In genomic region chr2:27251786-27252185, GRCh38 we compare ENCODE assay signal across 31 cellular contexts. TPM values are rescaled to one million over a fixed set of nuclear protein-coding genes. Genes with fewer than 3 reads are reported as not detected.
DNase-seq lines count a peak whose midpoint lies in the region; ATAC-seq and TF ChIP-seq lines count a peak whose summit lies in the region.
"Had no signal": no experiment of that assay in that cellular context is flagged by ENCODE, and none has a peak within 500 bp of the region (broad histone marks: within the 10 kb centered on the region; RNA-seq: fewer than 3 reads in every experiment).

No MANE protein-coding gene starts in this region.

- H2BK120ac ChIP-seq in IMR-90 (ENCODE audit: low read depth, low read length) = no peak overlapping the region

- H3K4me1 ChIP-seq in BLaER1 (peaks cover 35% of the 10 kb centered on the region), IMR-90 (ENCODE audit: control insufficient read depth, insufficient read depth, low read length) (peaks cover 6% of the 10 kb centered on the region)
- H3K4me1 ChIP-seq: SJSA1 had no signal

- no peak overlapping the region for H2BK5ac ChIP-seq in IMR-90 (ENCODE audit: low read depth, low read length, poor library complexity, severe bottlenecking)

- H3K36me3 ChIP-seq in BLaER1 (no peaks in the 10 kb centered on the region), IMR-90 (ENCODE audit: control insufficient read depth, insufficient read depth, low read length) (no peaks in the 10 kb centered on the region)
- H3K36me3 ChIP-seq: BE2C, SJSA1 had no signal

- POLR2A ChIA-PET in IMR-90 (lab: Charles Lee; ENCODE audit: unreplicated experiment) = no interaction called here

- no peak overlapping the region for H2BK15ac ChIP-seq in IMR-90 (ENCODE audit: low read depth, low read length)

- H3K9me1 ChIP-seq in IMR-90 (ENCODE audit: insufficient read depth, low read length) = 0 out of 2 replicates have a peak, but pooled peaks cover 9% of the 10 kb centered on the region

- H3K4ac ChIP-seq in IMR-90 (ENCODE audit: low read depth, low read length) = no peak overlapping the region

- intact Hi-C loops in IMR-90 (cut with micrococcal nuclease) = no loop called here

- TF ChIP-seq CTCF in IMR-90 (conservative IDR thresholded peaks at IDR 0.05; ENCODE audit: low read depth, low read length) = no peak

- H2BK20ac ChIP-seq in IMR-90 (ENCODE audit: low read depth, low read length) = no peak overlapping the region

- H3K56ac ChIP-seq in IMR-90 (ENCODE audit: extremely low read depth, insufficient read depth, low read length) = no peak overlapping the region

- TF ChIP-seq POLR2A in IMR-90 (IDR thresholded peaks at IDR 0.05; ENCODE audit: low read depth, low read length) = no peak

- H4K91ac ChIP-seq in IMR-90 (ENCODE audit: insufficient read depth, low read depth, low read length) = no peak overlapping the region

- ATAC-seq in IMR-90 (ENCODE audit: low read depth) (no peak), HG03571 (IDR thresholded peaks at IDR 0.05; ENCODE audit: unreplicated experiment) (no peak)
- ATAC-seq: GM12878, HCT116 had no signal

- H3K27me3 ChIP-seq in BLaER1 (peaks cover 9% of the 10 kb centered on the region; the same call in 1 of the 2 replicates), IMR-90 (ENCODE audit: control insufficient read depth, insufficient read depth, low read length) (peaks cover 14% of the 10 kb centered on the region)
- H3K27me3 ChIP-seq: BE2C had no signal

- H3K79me1 ChIP-seq in IMR-90 (ENCODE audit: low read depth in 1 of 2, low read length in 2 of 2) = no peaks in the 10 kb centered on the region

- no peak overlapping the region for H3K14ac ChIP-seq in IMR-90 (replicated peaks; ENCODE audit: low read depth, low read length)

- BruUV-seq in IMR-90 (replicated peaks; lab: Mats Ljungman, UMichigan) = no TSS peak

- no peak overlapping the region for H3K23ac ChIP-seq in IMR-90 (ENCODE audit: low read depth, low read length)

- in situ Hi-C loops in IMR-90 (cut with MboI; ENCODE audit: low sequenced_read_pairs) = no loop called here

- H3K27ac ChIP-seq in BLaER1 = no peak overlapping the region
- no peak overlapping the region for H3K27ac ChIP-seq in IMR-90 (ENCODE audit: insufficient read depth, low read length)
- H3K27ac ChIP-seq: HL-60, SJSA1 had no signal

- no peak overlapping the region for H4K8ac ChIP-seq in IMR-90 (ENCODE audit: low read depth in 2 of 2, low read length in 2 of 2)

- 100% methylated on average over 5 of the region's 13 CpGs; no CpG with 5 or more reads in 1 of the 2 experiments for WGBS in IMR-90 (ENCODE audit: extremely low coverage in 2 of 2, insufficient read length in 1 of 2), 2 experiments

- H2AK9ac ChIP-seq in IMR-90 (replicated peaks; ENCODE audit: low read depth, low read length, poor library complexity) = no peak overlapping the region

- no peak overlapping the region for H3K4me3 ChIP-seq in BLaER1
- no peak overlapping the region for H3K4me3 ChIP-seq in IMR-90 (ENCODE audit: insufficient read depth, low read depth, low read length)
- H3K4me3 ChIP-seq: GM12878, SJSA1 had no signal

- peak overlapping the region; percentile 30 for H2AFZ ChIP-seq in IMR-90 (replicated peaks; ENCODE audit: low read length, poor library complexity)

- no peak overlapping the region for H4K5ac ChIP-seq in IMR-90 (ENCODE audit: low read depth, low read length)

- H4K20me1 ChIP-seq in BLaER1 (no peaks in the 10 kb centered on the region), IMR-90 (ENCODE audit: insufficient read depth, low read length) (no peaks in the 10 kb centered on the region)

- CTCF ChIA-PET in IMR-90 (lab: Yijun Ruan, JAX) = no interaction called here

- H3K9me3 ChIP-seq in BLaER1 = no peaks in the 10 kb centered on the region
- H3K9me3 ChIP-seq in IMR-90 (ENCODE audit: control insufficient read depth, insufficient read depth, low read length) = no peaks in the 10 kb centered on the region
- H3K9me3 ChIP-seq: BE2C, SJSA1 had no signal

- no peak overlapping the region for H2AK5ac ChIP-seq in IMR-90 (ENCODE audit: low read depth, low read length)

- H3K9ac ChIP-seq in BLaER1 (no peak overlapping the region), IMR-90 (ENCODE audit: low read depth, low read length) (no peak overlapping the region)

- H3K4me2 ChIP-seq in BLaER1 (peak overlapping the region; percentile 74), IMR-90 (ENCODE audit: low read depth, low read length) (no peak overlapping the region)

- H3K18ac ChIP-seq in IMR-90 (ENCODE audit: low read depth, low read length) = no peak overlapping the region

- dilution Hi-C loops in IMR-90 (cut with HindIII; ENCODE audit: low sequenced_read_pairs, unreplicated experiment) = no loop called here

- no peak for DNase-seq in IMR-90
- peak; percentile 4 for DNase-seq in iPS-NIHi11 (ENCODE audit: low spot score)
- peak; percentile 22 for DNase-seq in renal cortical epithelial cell (ENCODE audit: low read depth)
- no peak for DNase-seq in stimulated activated naive CD4-positive, alpha-beta T cell treated with Interleukin-2 at 50 U/mL for 16 hours (lab: John Stamatoyannopoulos, UW)
- DNase-seq in stimulated activated CD4-positive, alpha-beta T cell treated with anti-CD3 and anti-CD28 coated beads, Interleukin-4, amount 100 ng/mL, for 4 hours = no peak
- DNase-seq: ACHN; BE2C; CD4-positive, CD25-positive, alpha-beta regulatory T cell; COR-L47; EL; GDM1; GOT3; Kasumi-1; MV-4-11; NCI-H1105; NCI-H146; NCI-H1930; NCI-H2107; NCI-H446; NCI-H526; NCI-H82; NK-92 treated with Interleukin-12 subunit alpha and Interleukin-12 subunit beta, amount 100 ng/mL, for 24 hours; Right ventricle myocardium superior; RPMI8226 had no signal

- no peak for TF ChIP-seq RAD21 in IMR-90 (IDR thresholded peaks at IDR 0.05; ENCODE audit: low read length)

TF ChIP-seq in IMR-90, 13 proteins besides CTCF, POLR2A, EP300 and RAD21:
- no peak for TF ChIP-seq MAZ (IDR thresholded peaks at IDR 0.05; ENCODE audit: borderline replicate concordance, low read depth, low read length)
- TF ChIP-seq USF2 (IDR thresholded peaks at IDR 0.05; ENCODE audit: low read depth, low read length) = no peak
- no peak for TF ChIP-seq SMC3 (IDR thresholded peaks at IDR 0.05; ENCODE audit: low read depth, low read length)
- no peak for TF ChIP-seq CHD1 (IDR thresholded peaks at IDR 0.05; ENCODE audit: low read depth, low read length)
- no peak for TF ChIP-seq CEBPB (IDR thresholded peaks at IDR 0.05; ENCODE audit: low read depth, low read length)
- TF ChIP-seq, protein P1, sequence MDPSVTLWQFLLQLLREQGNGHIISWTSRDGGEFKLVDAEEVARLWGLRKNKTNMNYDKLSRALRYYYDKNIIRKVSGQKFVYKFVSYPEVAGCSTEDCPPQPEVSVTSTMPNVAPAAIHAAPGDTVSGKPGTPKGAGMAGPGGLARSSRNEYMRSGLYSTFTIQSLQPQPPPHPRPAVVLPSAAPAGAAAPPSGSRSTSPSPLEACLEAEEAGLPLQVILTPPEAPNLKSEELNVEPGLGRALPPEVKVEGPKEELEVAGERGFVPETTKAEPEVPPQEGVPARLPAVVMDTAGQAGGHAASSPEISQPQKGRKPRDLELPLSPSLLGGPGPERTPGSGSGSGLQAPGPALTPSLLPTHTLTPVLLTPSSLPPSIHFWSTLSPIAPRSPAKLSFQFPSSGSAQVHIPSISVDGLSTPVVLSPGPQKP (IDR thresholded peaks at IDR 0.05; ENCODE audit: borderline replicate concordance, low read depth, low read length) = no peak
- no peak for TF ChIP-seq BHLHE40 (IDR thresholded peaks at IDR 0.05; ENCODE audit: low read depth, low read length)
- TF ChIP-seq NFE2L2 (IDR thresholded peaks at IDR 0.05; ENCODE audit: low read depth, low read length) = no peak
- TF ChIP-seq MAFK (IDR thresholded peaks at IDR 0.05; ENCODE audit: low read depth, low read length) = no peak
- no peak for TF ChIP-seq RFX5 (IDR thresholded peaks at IDR 0.05; ENCODE audit: low read depth, low read length)
- TF ChIP-seq FOS (IDR thresholded peaks at IDR 0.05; ENCODE audit: low read depth, low read length) = no peak
- no peak for TF ChIP-seq RCOR1 (IDR thresholded peaks at IDR 0.05; ENCODE audit: insufficient replicate concordance, low read length)
- TF ChIP-seq MXI1 (IDR thresholded peaks at IDR 0.05; ENCODE audit: borderline replicate concordance, low read depth, low read length) = no peak
TF ChIP-seq in IMR-90: peak in this region for 0.

RNA-seq across cellular contexts. Expression of gene SLC30A3, which starts 11.1 kb away (rescaled TPM):
- total RNA-seq in IMR-90 (2012; rRNA removed) (under 0.01 TPM in 1 of 2 replicates, not detected in the other), renal cortical epithelial cell (0.10 TPM in 1 of 2 replicates, not detected in the other)
- 0.15 and 0.17 TPM in 2 replicates for polyA plus RNA-seq in IMR-90 (2012; rRNA removed)
- polyA plus RNA-seq in IMR-90 (2012; cell fraction: cytosol; rRNA removed) = 0.14 TPM in 1 of 2 replicates, not detected in the other
- 0.34 and 0.49 TPM in 2 replicates for polyA plus RNA-seq in IMR-90 (2012; cell fraction: nucleus; rRNA removed; ENCODE audit: low replicate concordance)
- total RNA-seq: GM12878, M059J, SJSA1 had no signal

RNA-seq across cellular contexts. Expression of gene DNAJC5G, which starts 23.4 kb away (rescaled TPM):
- not detected in 2 replicates for total RNA-seq in IMR-90 (2012; rRNA removed)
- not detected in 2 replicates for polyA plus RNA-seq in IMR-90 (2012; rRNA removed)
- polyA plus RNA-seq in IMR-90 (2012; cell fraction: cytosol; rRNA removed) = not detected in 2 replicates
- polyA plus RNA-seq in IMR-90 (2012; cell fraction: nucleus; rRNA removed; ENCODE audit: low replicate concordance) = not detected in 2 replicates
- total RNA-seq in renal cortical epithelial cell = not detected in 2 replicates
- total RNA-seq: CD4-positive, CD25-positive, alpha-beta regulatory T cell; GM12878; M059J; SJSA1 had no signal
- polyA plus RNA-seq: CD4-positive, CD25-positive, alpha-beta regulatory T cell; GM12878 had no signal

RNA-seq across cellular contexts. Expression of gene TRIM54, which starts 30.4 kb away (rescaled TPM):
- under 0.01 TPM in 1 of 2 replicates, not detected in the other for total RNA-seq in IMR-90 (2012; rRNA removed)
- polyA plus RNA-seq in IMR-90 (2012; rRNA removed) = 0.07 and 0.15 TPM in 2 replicates
- polyA plus RNA-seq in IMR-90 (2012; cell fraction: cytosol; rRNA removed) = 0.04 and 0.08 TPM in 2 replicates
- polyA plus RNA-seq in IMR-90 (2012; cell fraction: nucleus; rRNA removed; ENCODE audit: low replicate concordance) = 0.26 and 0.29 TPM in 2 replicates
- total RNA-seq in renal cortical epithelial cell = 0.17 TPM in 1 of 2 replicates, not detected in the other
- total RNA-seq: CD4-positive, CD25-positive, alpha-beta regulatory T cell; GM12878; SJSA1 had no signal

RNA-seq across cellular contexts. Expression of gene CAD, which starts 34.6 kb away (rescaled TPM):
- total RNA-seq in IMR-90 (2012; rRNA removed) (12.9 and 17.8 TPM in 2 replicates), renal cortical epithelial cell (23.4 and 53.5 TPM in 2 replicates)
- 38.7 and 45.8 TPM in 2 replicates for polyA plus RNA-seq in IMR-90 (2012; rRNA removed)
- 25.9 and 29.2 TPM in 2 replicates for polyA plus RNA-seq in IMR-90 (2012; cell fraction: cytosol; rRNA removed)
- 67.5 and 184 TPM in 2 replicates for polyA plus RNA-seq in IMR-90 (2012; cell fraction: nucleus; rRNA removed; ENCODE audit: low replicate concordance)

RNA-seq across cellular contexts. Expression of gene SLC5A6, which starts 39.7 kb away (rescaled TPM):
- total RNA-seq in IMR-90 (2012; rRNA removed) (34.2 and 38.6 TPM in 2 replicates), renal cortical epithelial cell (29.3 and 36.8 TPM in 2 replicates)
- polyA plus RNA-seq in IMR-90 (2012; rRNA removed) = 28.8 and 30.6 TPM in 2 replicates
- 17.7 and 19.8 TPM in 2 replicates for polyA plus RNA-seq in IMR-90 (2012; cell fraction: cytosol; rRNA removed)
- polyA plus RNA-seq in IMR-90 (2012; cell fraction: nucleus; rRNA removed; ENCODE audit: low replicate concordance) = 93.0 and 136 TPM in 2 replicates

Comparison
In these comparisons a context has a peak if more than half of its experiments do, and no peak if none do; other contexts are left out.
1. DNase-seq: peak in iPS-NIHi11 (single experiment) and renal cortical epithelial cell (single experiment); none in IMR-90 (single experiment), stimulated activated naive CD4-positive, alpha-beta T cell treated with Interleukin-2 at 50 U/mL for 16 hours (single experiment) and stimulated activated CD4-positive, alpha-beta T cell treated with anti-CD3 and anti-CD28 coated beads, Interleukin-4, amount 100 ng/mL, for 4 hours (0 of 2).